Comparison of ENCODE assay signal across 21 cellular contexts in the genomic region with DNA sequence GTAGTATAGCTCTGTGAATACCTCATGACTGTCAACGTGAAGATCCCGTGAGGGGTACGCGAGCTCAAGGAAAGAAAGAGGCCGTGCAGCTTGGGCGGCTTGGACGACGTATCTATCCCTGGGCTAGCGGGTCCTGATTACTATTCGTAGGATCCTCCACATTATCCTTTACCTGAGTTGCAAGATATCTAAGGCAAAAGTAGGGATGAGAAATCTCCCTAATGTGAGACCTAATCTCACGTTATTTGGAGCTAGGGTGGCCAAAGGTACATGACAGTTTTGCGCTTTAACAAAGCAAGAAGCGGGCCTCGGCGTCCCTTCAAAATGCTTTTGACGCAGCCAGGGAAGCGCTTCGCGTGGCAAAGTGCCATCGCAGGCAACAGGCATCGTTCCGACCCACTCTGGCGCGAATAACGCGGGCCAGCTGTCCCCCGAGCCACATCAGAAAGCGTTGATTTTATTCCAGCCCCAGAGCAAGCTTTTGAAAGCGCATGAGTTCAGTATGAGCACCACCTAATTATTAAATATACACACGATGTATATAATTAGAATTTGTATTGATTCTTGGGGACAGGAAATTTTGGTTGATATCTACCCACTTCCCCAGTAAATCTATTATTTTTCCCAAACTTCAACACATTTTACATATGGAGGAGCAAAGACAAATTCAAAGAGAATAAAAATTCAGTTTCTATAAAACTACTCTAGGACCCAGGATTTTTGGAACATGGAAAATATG. TPM values are rescaled to one million over a fixed set of nuclear protein-coding genes. Genes with fewer than 3 reads are reported as not detected.
DNase-seq lines count a peak whose midpoint lies in the region; ATAC-seq, FAIRE-seq and TF ChIP-seq lines count a peak whose summit lies in the region.
"Had no signal": no experiment of that assay in that cellular context is flagged by ENCODE, and none has a peak within 500 bp of the region (broad histone marks: within the 10 kb centered on the region; RNA-seq: fewer than 3 reads in every experiment).

No MANE protein-coding gene starts in this region.

- no peak overlapping the region for H2AFZ ChIP-seq in neural cell (ENCODE audit: low read depth, low read length)

- peaks cover 0 to 57% of the 10 kb centered on the region in 2 donors for H3K4me1 ChIP-seq in right atrium auricular region
- peaks cover 0 to 53% (median 48%) of the 10 kb centered on the region in 4 donors for H3K4me1 ChIP-seq in sigmoid colon
- H3K4me1 ChIP-seq: SJCRH30 had no signal

- no peak for FAIRE-seq in GM12891 (lab: Jason Lieb, UNC)
- FAIRE-seq: D721Med, TTC549 had no signal

- POLR2A ChIA-PET in activated CD4-positive, alpha-beta T cell treated with anti-CD3 and anti-CD28 coated beads, Interleukin-2, amount 10 ng/mL, durations not matched to agents 7 days and 5 days (lab: Charles Lee) = no interaction called here

- peaks cover 8% of the 10 kb centered on the region for H3K36me3 Mint-ChIP-seq in activated CD4-positive, alpha-beta T cell treated with anti-CD3 and anti-CD28 coated beads, Interleukin-2, amount 10 ng/mL, durations not matched to agents 7 days and 5 days (ENCODE audit: low read depth)
- H3K36me3 Mint-ChIP-seq in effector memory CD8-positive, alpha-beta T cell (ENCODE audit: insufficient read depth) = peaks cover 43% of the 10 kb centered on the region

- H3F3A ChIP-seq in neural cell (ENCODE audit: insufficient read depth, low read length, poor library complexity, severe bottlenecking) = no peaks in the 10 kb centered on the region

- TF ChIP-seq EP300 in neural cell (conservative IDR thresholded peaks at IDR 0.05; ENCODE audit: poor library complexity, severe bottlenecking) (no peak), sigmoid colon (IDR thresholded peaks at IDR 0.05) (no peak)

- CTCF ChIA-PET in activated CD4-positive, alpha-beta T cell treated with anti-CD3 and anti-CD28 coated beads, Interleukin-2, amount 10 ng/mL, durations not matched to agents 7 days and 5 days (lab: Charles Lee) = interaction anchor here (1.3 to 1.4 kb wide), 3 partner anchors 10 to 13 kb away, joined by 3 to 6 read pairs (median 3); no protein-coding TSS in a partner anchor

- H3K4me3 ChIP-seq in neural cell (ENCODE audit: low read length) (peak overlapping the region; percentile 22), right atrium auricular region (no peak overlapping the region), sigmoid colon (no peak overlapping the region)
- H3K4me3 ChIP-seq: SJCRH30 had no signal

- no peaks in the 10 kb centered on the region for H4K20me1 ChIP-seq in neural cell (ENCODE audit: insufficient read depth)

- no peak overlapping the region for H3K4me2 ChIP-seq in neural cell (ENCODE audit: low read length)

- H3K27ac Mint-ChIP-seq in activated CD4-positive, alpha-beta T cell treated with anti-CD3 and anti-CD28 coated beads, Interleukin-2, amount 10 ng/mL, durations not matched to agents 7 days and 5 days = peak overlapping the region; percentile 28
- H3K27ac Mint-ChIP-seq in effector memory CD8-positive, alpha-beta T cell = peak overlapping the region in 1 of 2 donors; percentile 29

- no peaks in the 10 kb centered on the region for H3K36me3 ChIP-seq in neural cell (ENCODE audit: insufficient read depth, low read length)
- no peaks in the 10 kb centered on the region for H3K36me3 ChIP-seq in right atrium auricular region
- no peaks in the 10 kb centered on the region for H3K36me3 ChIP-seq in sigmoid colon
- H3K36me3 ChIP-seq: SJCRH30, thoracic aorta had no signal

- H3K9me3 ChIP-seq in neural cell (ENCODE audit: low read length) = no peaks in the 10 kb centered on the region
- H3K9me3 ChIP-seq in right atrium auricular region = no peaks in the 10 kb centered on the region
- no peaks in the 10 kb centered on the region for H3K9me3 ChIP-seq in sigmoid colon
- H3K9me3 ChIP-seq: psoas muscle, SJCRH30, thoracic aorta had no signal

- TF ChIP-seq RAD21 in neural cell (conservative IDR thresholded peaks at IDR 0.05) = no peak

- peaks cover 50% of the 10 kb centered on the region for H3K4me1 Mint-ChIP-seq in activated CD4-positive, alpha-beta T cell treated with anti-CD3 and anti-CD28 coated beads, Interleukin-2, amount 10 ng/mL, durations not matched to agents 7 days and 5 days
- H3K4me1 Mint-ChIP-seq in effector memory CD8-positive, alpha-beta T cell (ENCODE audit: low read depth in 2 of 2) = peaks cover 19 to 41% of the 10 kb centered on the region in 2 donors

- TF ChIP-seq CTCF in neural cell (IDR thresholded peaks at IDR 0.05; ENCODE audit: poor library complexity, severe bottlenecking) = no peak
- TF ChIP-seq CTCF in right atrium auricular region (IDR thresholded peaks at IDR 0.05) = no peak
- TF ChIP-seq CTCF in sigmoid colon (IDR thresholded peaks at IDR 0.05) = no peak

- H3K27ac ChIP-seq in neural cell (ENCODE audit: low read length) (no peak overlapping the region), right atrium auricular region (no peak overlapping the region), sigmoid colon (no peak overlapping the region)
- H3K27ac ChIP-seq: psoas muscle, SJCRH30, thoracic aorta had no signal

- H3K9ac ChIP-seq in neural cell (ENCODE audit: low read length) = no peak overlapping the region

- H3K9me2 ChIP-seq in neural cell (ENCODE audit: insufficient read depth, low read length) = no peaks in the 10 kb centered on the region

- H3K27me3 Mint-ChIP-seq in activated CD4-positive, alpha-beta T cell treated with anti-CD3 and anti-CD28 coated beads, Interleukin-2, amount 10 ng/mL, durations not matched to agents 7 days and 5 days = peaks cover 89% of the 10 kb centered on the region
- H3K27me3 Mint-ChIP-seq in effector memory CD8-positive, alpha-beta T cell = peaks cover 36 to 52% of the 10 kb centered on the region in 2 donors

- no peak for DNase-seq in activated CD4-positive, alpha-beta T cell treated with anti-CD3 and anti-CD28 coated beads, Interleukin-2, amount 10 ng/mL, durations not matched to agents 7 days and 5 days
- DNase-seq in activated CD4-positive, alpha-beta T cell treated with anti-CD3 and anti-CD28 coated beads, Interleukin-2, amount 50 U/mL, for 1 hour = no peak
- DNase-seq in NCI-H1694 (lab: John Stamatoyannopoulos, UW) = peak; percentile 28
- DNase-seq in effector memory CD8-positive, alpha-beta T cell = no peak
- no peak for DNase-seq in GM12891 (ENCODE audit: insufficient read length, low spot score)
- DNase-seq in right atrium auricular region (ENCODE audit: low spot score) = no peak
- no peak for DNase-seq in sigmoid colon
- DNase-seq: activated CD8-positive, alpha-beta memory T cell treated with anti-CD3 and anti-CD28 coated beads, Interleukin-2, amount 50 U/mL, for 4 hours; cortex of kidney; head of caudate nucleus; kidney glomerular epithelial cell; NCI-H1417 treated with DMSO at 0.1 percent for 48 hours; psoas muscle; SJCRH30; stimulated activated CD4-positive, alpha-beta T cell treated with anti-CD3 and anti-CD28 coated beads, Interleukin-15, amount 100 ng/mL, for 24 hours had no signal

- H3K79me2 ChIP-seq in neural cell (replicated peaks; ENCODE audit: insufficient read depth, low read length) = no peaks in the 10 kb centered on the region

- H3K27me3 ChIP-seq in neural cell (ENCODE audit: insufficient read depth, low read depth, low read length) (peaks cover 100% of the 10 kb centered on the region), right atrium auricular region (peaks cover 55 to 56% of the 10 kb centered on the region in 2 donors), sigmoid colon (peaks cover 70 to 100% (median 97%) of the 10 kb centered on the region in 3 donors)
- H3K27me3 ChIP-seq: SJCRH30 had no signal

- TF ChIP-seq POLR2A in GM12891 (IDR thresholded peaks at IDR 0.05; ENCODE audit: low read depth, low read length) (no peak), sigmoid colon (IDR thresholded peaks at IDR 0.05) (no peak)

- 9 to 20% methylated on average over 30 of the region's 30 CpGs for WGBS in sigmoid colon, 2 donors

- no peaks in the 10 kb centered on the region for H3K9me3 Mint-ChIP-seq in activated CD4-positive, alpha-beta T cell treated with anti-CD3 and anti-CD28 coated beads, Interleukin-2, amount 10 ng/mL, durations not matched to agents 7 days and 5 days
- H3K9me3 Mint-ChIP-seq in effector memory CD8-positive, alpha-beta T cell = no peaks in the 10 kb centered on the region

- H3K4me3 Mint-ChIP-seq in activated CD4-positive, alpha-beta T cell treated with anti-CD3 and anti-CD28 coated beads, Interleukin-2, amount 10 ng/mL, durations not matched to agents 7 days and 5 days = peak overlapping the region; percentile 79
- H3K4me3 Mint-ChIP-seq in effector memory CD8-positive, alpha-beta T cell = peak overlapping the region; percentile 100

- ATAC-seq in effector memory CD8-positive, alpha-beta T cell (replicated peaks) = no peak
- ATAC-seq: esophagus mucosa, psoas muscle had no signal

- intact Hi-C loops in sigmoid colon (cut with DNase I) = no loop called here

TF ChIP-seq in GM12891, 5 proteins besides CTCF, POLR2A, EP300 and RAD21:
- TF ChIP-seq TAF1 (IDR thresholded peaks at IDR 0.05; ENCODE audit: low read depth, low read length) (no peak), PAX5 (IDR thresholded peaks at IDR 0.05; ENCODE audit: insufficient read depth, low read length, severe bottlenecking) (no peak), POLR2AphosphoS5 (IDR thresholded peaks at IDR 0.05; ENCODE audit: low read depth, low read length) (no peak), SPI1 (IDR thresholded peaks at IDR 0.05; ENCODE audit: low read depth, low read length) (no peak), POU2F2 (IDR thresholded peaks at IDR 0.05; ENCODE audit: low read depth, low read length) (no peak)

RNA-seq across cellular contexts. Expression of a gene that starts 2.5 kb away (rescaled TPM):
- under 1 TPM; 0.50 to 0.52 TPM for total RNA-seq in activated CD4-positive, alpha-beta T cell treated with anti-CD3 and anti-CD28 coated beads, Interleukin-2, amount 10 ng/mL, durations not matched to agents 7 days and 5 days
- 0.24 TPM in 1 of 2 replicates, not detected in the other for polyA plus RNA-seq in neural cell
- 0.24 TPM in 1 of 2 replicates, not detected in the other for polyA minus RNA-seq in neural cell
- not detected for polyA plus RNA-seq in GM12891 (2012; ENCODE audit: low read depth, missing spikeins)
- under 1 TPM in 1 of 2 donors, not detected in 1; 0.16 TPM for total RNA-seq in right atrium auricular region
- total RNA-seq in sigmoid colon = not detected
- under 1 TPM in 2 of 3 donors, not detected in 1; 0.23 to 0.67 TPM for polyA plus RNA-seq in sigmoid colon
- total RNA-seq: LHCN-M2, SJCRH30 had no signal
